19 cellular contexts compared by ENCODE assay signal in the genomic region with DNA sequence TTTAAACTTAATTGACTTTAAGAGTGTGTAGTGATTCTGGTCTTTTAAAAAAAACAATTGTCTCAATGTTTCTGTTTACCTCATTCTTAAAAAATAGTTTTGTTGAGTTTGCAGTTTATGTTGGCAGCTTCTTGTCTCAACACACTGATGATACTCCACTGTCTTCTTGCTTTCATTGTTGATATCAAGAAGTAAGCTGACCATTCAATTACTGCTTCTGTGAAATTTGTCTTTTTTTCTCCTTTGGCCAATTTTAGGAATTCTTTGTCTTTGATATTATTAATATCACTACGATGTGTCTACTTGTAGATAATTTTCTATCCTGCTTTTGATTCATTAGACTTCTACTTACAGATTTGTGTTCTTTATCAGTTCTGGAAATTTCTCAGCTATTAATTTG.
"Had no signal": no experiment of that assay in that cellular context is flagged by ENCODE, and none has a peak within 500 bp of the region (broad histone marks: within the 10 kb centered on the region; RNA-seq: fewer than 3 reads in every experiment).

No MANE protein-coding gene starts in this region.

- H3K4me1 Mint-ChIP-seq: nephron had no signal

- DNase-seq: activated B cell treated with CpG ODN at 0.5 μM for 24 hours; activated CD4-positive, alpha-beta T cell treated with anti-CD3 and anti-CD28 coated beads for 4 hours; activated CD8-positive, alpha-beta T cell treated with anti-CD3 and anti-CD28 coated beads for 36 hours; activated gamma-delta T cell; activated naive CD8-positive, alpha-beta T cell treated with anti-CD3 and anti-CD28 coated beads for 36 hours; activated T-cell treated with anti-CD3 and anti-CD28 coated beads, Interleukin-2, amount 50 U/mL, for 48 hours; amygdala; effector CD4-positive, alpha-beta T cell; heart right ventricle; mesenchymal stem cell; retina; SK-N-SH; stimulated activated CD4-positive, alpha-beta T cell treated with anti-CD3 and anti-CD28 coated beads, Interleukin-2, amount 100 ng/mL, for 24 hours; stimulated activated naive CD8-positive, alpha-beta T cell treated with anti-CD3 and anti-CD28 coated beads, Interleukin-15, Interleukin-2, amounts not matched to agents 100 U/mL and 50 U/mL, for 24 hours; substantia nigra; transverse colon had no signal

- H3K27me3 Mint-ChIP-seq: activated B cell treated with CpG ODN at 0.5 μM for 24 hours; activated CD8-positive, alpha-beta T cell treated with anti-CD3 and anti-CD28 coated beads for 36 hours; activated naive CD8-positive, alpha-beta T cell treated with anti-CD3 and anti-CD28 coated beads for 36 hours had no signal

- H3K4me3 Mint-ChIP-seq: activated CD8-positive, alpha-beta T cell treated with anti-CD3 and anti-CD28 coated beads for 36 hours; activated naive CD8-positive, alpha-beta T cell treated with anti-CD3 and anti-CD28 coated beads for 36 hours; nephron had no signal

- ATAC-seq: activated CD8-positive, alpha-beta T cell treated with anti-CD3 and anti-CD28 coated beads for 36 hours; esophagus mucosa; gastroesophageal sphincter; heart right ventricle; stimulated activated naive CD8-positive, alpha-beta T cell treated with anti-CD3 and anti-CD28 coated beads, Interleukin-15, Interleukin-2, amounts not matched to agents 100 U/mL and 50 U/mL, for 24 hours had no signal

- H3K9me3 Mint-ChIP-seq: activated B cell treated with CpG ODN at 0.5 μM for 24 hours; activated naive CD8-positive, alpha-beta T cell treated with anti-CD3 and anti-CD28 coated beads for 36 hours had no signal

- H3K27ac Mint-ChIP-seq: activated B cell treated with CpG ODN at 0.5 μM for 24 hours; activated CD8-positive, alpha-beta T cell treated with anti-CD3 and anti-CD28 coated beads for 36 hours; nephron had no signal
